Comparison of ENCODE assay signal across 23 cellular contexts in the genomic region with DNA sequence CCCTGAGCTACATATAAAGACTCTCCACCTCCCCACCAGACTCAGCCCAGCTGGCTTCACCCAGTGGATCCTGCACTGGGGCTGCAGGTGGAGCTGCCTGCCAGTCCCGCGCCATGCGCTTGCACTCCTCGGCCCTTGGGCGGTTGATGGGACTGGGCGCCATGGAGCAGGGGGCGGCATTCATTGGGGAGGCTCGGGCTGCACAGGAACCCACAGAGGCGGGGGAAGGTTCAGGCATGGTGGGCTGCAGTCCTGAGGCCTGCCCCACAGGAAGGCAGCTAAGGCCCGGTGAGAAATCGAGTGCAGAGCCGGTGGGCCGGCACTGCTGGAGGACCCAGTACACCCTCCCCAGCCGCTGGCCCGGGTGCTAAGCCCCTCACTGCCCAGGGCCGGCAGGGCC.
DNase-seq lines count a peak whose midpoint lies in the region; ATAC-seq, FAIRE-seq and TF ChIP-seq lines count a peak whose summit lies in the region.
"Had no signal": no experiment of that assay in that cellular context is flagged by ENCODE, and none has a peak within 500 bp of the region (broad histone marks: within the 10 kb centered on the region; RNA-seq: fewer than 3 reads in every experiment).

No MANE protein-coding gene starts in this region.

- H3K4me1 ChIP-seq in kidney (ENCODE audit: control insufficient read depth in 1 of 2, insufficient read depth in 1 of 2, low read depth in 1 of 2, low read length in 2 of 2) (no peaks in the 10 kb centered on the region), neuronal stem cell (ENCODE audit: control insufficient read depth in 2 of 2, insufficient read depth in 1 of 2, low read depth in 1 of 2, low read length in 2 of 2) (no peaks in the 10 kb centered on the region)
- H3K4me1 ChIP-seq: BLaER1 had no signal

- H3K27ac ChIP-seq in kidney (ENCODE audit: low read depth in 2 of 2, low read length in 2 of 2) (no peak overlapping the region), neuronal stem cell (replicated peaks; ENCODE audit: low read length) (no peak overlapping the region)
- H3K27ac ChIP-seq: BLaER1 had no signal

- no peak overlapping the region for H3K23ac ChIP-seq in neuronal stem cell (ENCODE audit: low read depth, low read length, poor library complexity)

- H3K4me2 ChIP-seq in neuronal stem cell (ENCODE audit: insufficient read depth, low read length, poor library complexity, severe bottlenecking) = no peak overlapping the region
- H3K4me2 ChIP-seq: BLaER1 had no signal

- H2AK5ac ChIP-seq in neuronal stem cell (ENCODE audit: low read depth, low read length) = no peak overlapping the region

- TF ChIP-seq CTCF in kidney (IDR thresholded peaks at IDR 0.05; ENCODE audit: borderline replicate concordance, extremely low read depth, insufficient read depth) = no peak

- no CpG with 5 or more reads among the region's 16 CpGs for WGBS in neuronal stem cell (ENCODE audit: extremely low coverage in 2 of 2, insufficient read length in 2 of 2, insufficient replicate concordance in 1 of 2), 2 donors

- H4K8ac ChIP-seq in neuronal stem cell (ENCODE audit: low read depth, low read length) = no peak overlapping the region

- DNase-seq in kidney (peak; percentile 52), neuronal stem cell (ENCODE audit: low spot score) (no peak), NCI-H146 treated with DMSO at 0.1 percent for 48 hours (lab: John Stamatoyannopoulos, UW; ENCODE audit: unreplicated experiment) (no peak)
- no peak for DNase-seq in activated CD4-positive, CD25-positive, alpha-beta regulatory T cell (lab: John Stamatoyannopoulos, UW)
- DNase-seq: 8988T; ACHN; BE2C; C1 segment of cervical spinal cord; CD4-positive, alpha-beta memory T cell; CD4-positive, CD25-positive, alpha-beta regulatory T cell; COR-L47; DMS 273 treated with DMSO at 0.1 percent for 48 hours; DMS153; DMS53; DMS79; EL; GDM1 had no signal

- no peaks in the 10 kb centered on the region for H3K79me1 ChIP-seq in neuronal stem cell (ENCODE audit: low read depth, low read length)

- no peak overlapping the region for H2BK5ac ChIP-seq in neuronal stem cell (ENCODE audit: low read length)

- H3K9ac ChIP-seq in kidney (ENCODE audit: low read length in 2 of 2) (no peak overlapping the region), neuronal stem cell (ENCODE audit: low read depth, low read length, poor library complexity) (no peak overlapping the region)
- H3K9ac ChIP-seq: BLaER1 had no signal

- H2AFZ ChIP-seq in neuronal stem cell (ENCODE audit: low read length) = no peak overlapping the region

- H2BK120ac ChIP-seq in neuronal stem cell (ENCODE audit: low read depth, low read length) = no peak overlapping the region

- H2BK12ac ChIP-seq in neuronal stem cell (ENCODE audit: low read length) = no peak overlapping the region

- peak overlapping the region; percentile 38 for H3K18ac ChIP-seq in neuronal stem cell (ENCODE audit: low read length)

- H2BK15ac ChIP-seq in neuronal stem cell (ENCODE audit: low read length) = no peak overlapping the region

- FAIRE-seq in kidney (lab: Jason Lieb, UNC) = no peak
- FAIRE-seq: A204.1, GM12878, GM12892, GM18507 had no signal

- H3K4me3 ChIP-seq in kidney (ENCODE audit: low read length in 2 of 2) = no peak overlapping the region
- no peak overlapping the region for H3K4me3 ChIP-seq in neuronal stem cell (ENCODE audit: low read length in 2 of 2)
- H3K4me3 ChIP-seq: BLaER1, GM12878 had no signal

- no peak for ATAC-seq in HG02840 (IDR thresholded peaks at IDR 0.05; ENCODE audit: low FRiP score, unreplicated experiment)
- ATAC-seq: GM12878 had no signal

- H3K27me3 ChIP-seq in neuronal stem cell (ENCODE audit: control insufficient read depth in 3 of 3, insufficient read depth in 3 of 3, low read depth in 1 of 3, low read length in 3 of 3) = no peaks in the 10 kb centered on the region
- H3K27me3 ChIP-seq: BE2C, BLaER1 had no signal

- no peaks in the 10 kb centered on the region for H3K9me3 ChIP-seq in kidney (ENCODE audit: control insufficient read depth in 1 of 2, low read length in 2 of 2)
- no peaks in the 10 kb centered on the region for H3K9me3 ChIP-seq in neuronal stem cell (replicated peaks in 1 of 2; ENCODE audit: control insufficient read depth in 2 of 2, insufficient read depth in 1 of 2, low read depth in 1 of 2, low read length in 2 of 2)
- H3K9me3 ChIP-seq: BE2C had no signal

- H4K91ac ChIP-seq in neuronal stem cell (ENCODE audit: low read depth, low read length, poor library complexity) = no peak overlapping the region

- no peak overlapping the region for H3K14ac ChIP-seq in neuronal stem cell (ENCODE audit: low read length)

- H3K36me3 ChIP-seq in kidney (ENCODE audit: control insufficient read depth in 1 of 2, insufficient read depth in 2 of 2, low read length in 2 of 2) = no peaks in the 10 kb centered on the region
- H3K36me3 ChIP-seq in neuronal stem cell (replicated peaks in 1 of 2; ENCODE audit: control insufficient read depth in 2 of 2, insufficient read depth in 2 of 2, low read length in 2 of 2) = no peaks in the 10 kb centered on the region
- H3K36me3 ChIP-seq: BE2C, BLaER1 had no signal

- no peak overlapping the region for H3K4ac ChIP-seq in neuronal stem cell (ENCODE audit: low read length)

- intact Hi-C loops in kidney (cut with DNase I) = no loop called here
